Comparison of ENCODE assay signal across 1 cellular context in the genomic region with DNA sequence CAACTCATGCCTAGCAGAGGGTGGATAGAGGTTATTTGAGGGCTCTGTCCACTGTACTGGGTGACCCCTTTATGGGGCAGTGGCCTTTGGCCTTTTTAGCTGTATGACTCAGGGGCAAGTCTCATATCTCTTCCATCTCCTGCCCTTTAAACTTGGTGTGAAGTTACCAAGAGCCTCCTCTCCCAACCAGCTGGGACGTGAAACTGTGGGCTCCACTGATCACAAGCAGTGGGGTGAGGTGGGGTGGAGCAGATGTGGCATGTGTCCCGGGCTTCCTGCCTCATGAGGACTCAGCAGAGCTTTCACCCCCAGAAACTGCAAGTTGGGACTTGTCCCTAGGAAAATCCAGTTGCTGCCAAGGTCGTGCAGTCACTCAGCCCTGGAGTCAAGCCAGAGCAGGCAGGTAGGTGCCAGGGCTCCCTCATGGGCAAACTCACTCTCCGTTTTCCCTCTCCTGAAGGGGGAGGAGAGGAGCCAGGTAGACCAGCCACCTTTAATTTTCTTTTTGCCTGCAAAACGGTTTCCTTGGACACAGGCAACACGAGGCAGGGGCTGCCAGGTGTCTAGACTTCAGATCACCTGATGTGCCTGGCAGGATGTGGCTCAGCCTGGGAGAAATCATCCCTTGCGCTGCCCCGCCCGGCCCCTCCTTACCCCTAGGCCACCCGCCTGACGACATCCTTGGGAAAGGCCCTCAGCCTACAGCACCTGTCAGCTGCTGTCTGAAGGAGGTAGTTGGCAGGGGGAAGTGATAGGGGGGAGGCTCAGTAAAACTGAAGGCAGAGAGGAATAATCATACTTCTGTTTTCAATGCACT.
TF ChIP-seq lines count a peak whose summit lies in the region.

No MANE protein-coding gene starts in this region.

TF ChIP-seq in SK-N-SH treated with all-trans-retinoic acid at 6 μM for 48 hours, 23 proteins besides CTCF, POLR2A, EP300 and RAD21 (continued from another document):
- TF ChIP-seq PATZ1 (CRISPR knock-in tag; IDR thresholded peaks at IDR 0.05; ENCODE audit: borderline replicate concordance) = no peak
TF ChIP-seq in SK-N-SH treated with all-trans-retinoic acid at 6 μM for 48 hours: peak in this region for 0.
